In the genomic region with DNA sequence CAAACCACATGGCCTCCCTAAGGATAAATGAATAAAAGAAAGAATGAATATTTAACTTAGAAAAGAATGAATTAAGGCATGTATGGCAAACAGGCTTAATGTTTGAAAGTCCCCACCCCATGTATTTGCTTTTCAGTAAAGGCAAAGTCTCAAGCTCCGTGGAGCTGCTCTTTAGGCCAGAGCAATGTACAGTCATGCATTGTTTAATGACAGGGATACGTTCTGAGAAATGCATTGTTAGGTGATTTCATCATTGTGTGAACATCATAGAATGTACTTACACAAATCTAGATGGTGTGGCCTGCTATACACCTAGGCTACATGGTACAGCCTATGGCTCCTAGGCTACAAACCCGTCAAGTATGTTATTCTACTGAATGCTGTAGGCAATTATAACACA, we compare ENCODE assay signal across 26 cellular contexts.
"Had no signal": no experiment of that assay in that cellular context is flagged by ENCODE, and none has a peak within 500 bp of the region (broad histone marks: within the 10 kb centered on the region; RNA-seq: fewer than 3 reads in every experiment).

No MANE protein-coding gene starts in this region.

- H3K27ac Mint-ChIP-seq: mesothelial cell of epicardium; naive thymus-derived CD4-positive, alpha-beta T cell; natural killer cell treated with Interleukin-12 subunit alpha and Interleukin-12 subunit beta and Interleukin-15 and Interleukin-18, amount 100 ng/mL, for 72 hours; progenitor cell of endocrine pancreas; stimulated activated naive B cell treated with anti-CD40 and anti-IgM and Interleukin-4, amounts not matched to agents 10 μg/mL and 1 μg/mL and 100 μg/mL, for 72 hours had no signal

- H3K27ac ChIP-seq: left lung, lower lobe of right lung, ovary, right atrium auricular region, right lobe of liver, stomach, thoracic aorta, tibial artery, upper lobe of right lung, uterus had no signal

- H3K27me3 ChIP-seq: ovary, right atrium auricular region, right lobe of liver, stomach, upper lobe of right lung, uterus had no signal

- ATAC-seq: left cardiac atrium; left lung; lower lobe of right lung; naive thymus-derived CD4-positive, alpha-beta T cell; natural killer cell treated with Interleukin-12 subunit alpha and Interleukin-12 subunit beta and Interleukin-15 and Interleukin-18, amount 100 ng/mL, for 72 hours; right lobe of liver; stimulated activated naive B cell treated with anti-CD40 and anti-IgM and Interleukin-4, amounts not matched to agents 10 μg/mL and 1 μg/mL and 100 μg/mL, for 72 hours; stimulated activated naive CD8-positive, alpha-beta T cell treated with anti-CD3 and anti-CD28 coated beads, Interleukin-15, Interleukin-2, amounts not matched to agents 100 U/mL and 50 U/mL, for 24 hours; upper lobe of right lung had no signal

- H3K4me3 Mint-ChIP-seq: mesothelial cell of epicardium; naive thymus-derived CD4-positive, alpha-beta T cell; natural killer cell treated with Interleukin-12 subunit alpha and Interleukin-12 subunit beta and Interleukin-15 and Interleukin-18, amount 100 ng/mL, for 72 hours; stimulated activated naive B cell treated with anti-CD40 and anti-IgM and Interleukin-4, amounts not matched to agents 10 μg/mL and 1 μg/mL and 100 μg/mL, for 72 hours had no signal

- DNase-seq: hippocampal formation; kidney glomerular epithelial cell; left cardiac atrium; left lung; lower lobe of right lung; mammary epithelial cell; mesenchymal stem cell; naive thymus-derived CD4-positive, alpha-beta T cell; ovary; right lobe of liver; stimulated activated CD4-positive, alpha-beta T cell treated with anti-CD3 and anti-CD28 coated beads, Interleukin-1b, Interleukin-23, amount 100 ng/mL, for 48 hours; stimulated activated CD4-positive, alpha-beta T cell treated with anti-CD3 and anti-CD28 coated beads, Interleukin-2, amount 100 ng/mL, for 48 hours; stimulated activated naive B cell treated with anti-CD40 and anti-IgM and Interleukin-4, amounts not matched to agents 10 μg/mL and 1 μg/mL and 100 μg/mL, for 72 hours; stimulated activated naive CD8-positive, alpha-beta T cell treated with anti-CD3 and anti-CD28 coated beads, Interleukin-15, Interleukin-2, amounts not matched to agents 100 U/mL and 50 U/mL, for 24 hours; stomach; tibial artery; trophoblast cell; upper lobe of right lung; uterus had no signal

- FAIRE-seq: keratinocyte had no signal

- H3K36me3 Mint-ChIP-seq: mesothelial cell of epicardium; naive thymus-derived CD4-positive, alpha-beta T cell; natural killer cell treated with Interleukin-12 subunit alpha and Interleukin-12 subunit beta and Interleukin-15 and Interleukin-18, amount 100 ng/mL, for 72 hours; stimulated activated naive B cell treated with anti-CD40 and anti-IgM and Interleukin-4, amounts not matched to agents 10 μg/mL and 1 μg/mL and 100 μg/mL, for 72 hours had no signal

- H3K9me3 ChIP-seq: left lung, lower lobe of right lung, ovary, right atrium auricular region, right lobe of liver, stomach, thoracic aorta, tibial artery, upper lobe of right lung, uterus had no signal

- H3K4me1 ChIP-seq: left lung, tibial artery, upper lobe of right lung, uterus had no signal

- H3K9me3 Mint-ChIP-seq: mesothelial cell of epicardium; natural killer cell treated with Interleukin-12 subunit alpha and Interleukin-12 subunit beta and Interleukin-15 and Interleukin-18, amount 100 ng/mL, for 72 hours; stimulated activated naive B cell treated with anti-CD40 and anti-IgM and Interleukin-4, amounts not matched to agents 10 μg/mL and 1 μg/mL and 100 μg/mL, for 72 hours had no signal

- H3K4me3 ChIP-seq: left lung, lower lobe of right lung, ovary, right atrium auricular region, right lobe of liver, smooth muscle cell, stomach, thoracic aorta, tibial artery, upper lobe of right lung, uterus had no signal

- H3K27me3 Mint-ChIP-seq: progenitor cell of endocrine pancreas had no signal

- H3K36me3 ChIP-seq: left lung, lower lobe of right lung, ovary, right atrium auricular region, right lobe of liver, stomach, thoracic aorta, tibial artery, upper lobe of right lung, uterus had no signal

- H3K4me2 ChIP-seq: smooth muscle cell had no signal

- H3K4me1 Mint-ChIP-seq: mesothelial cell of epicardium; naive thymus-derived CD4-positive, alpha-beta T cell; stimulated activated naive B cell treated with anti-CD40 and anti-IgM and Interleukin-4, amounts not matched to agents 10 μg/mL and 1 μg/mL and 100 μg/mL, for 72 hours had no signal
